In genomic region chr5:127386557-127386956, GRCh38 we compare ENCODE assay signal across 20 cellular contexts.
DNase-seq lines count a peak whose midpoint lies in the region; ATAC-seq and TF ChIP-seq lines count a peak whose summit lies in the region.
"Had no signal": no experiment of that assay in that cellular context is flagged by ENCODE, and none has a peak within 500 bp of the region (broad histone marks: within the 10 kb centered on the region; RNA-seq: fewer than 3 reads in every experiment).

No MANE protein-coding gene starts in this region.

- no peak overlapping the region for H3K4me3 ChIP-seq in GM23248
- H3K4me3 ChIP-seq in astrocyte of the cerebellum (ENCODE audit: low read depth, low read length): no peak overlapping the region
- H3K4me3 ChIP-seq: gastroesophageal sphincter, smooth muscle cell, thoracic aorta had no signal

- peaks cover 10% of the 10 kb centered on the region for H3F3A ChIP-seq in GM23248 (ENCODE audit: insufficient read depth)

- no peaks in the 10 kb centered on the region for H3K9me2 ChIP-seq in GM23248 (ENCODE audit: insufficient read depth)

- peak overlapping the region; percentile 16 for H3K4me2 ChIP-seq in GM23248 (ENCODE audit: unreplicated experiment)
- H3K4me2 ChIP-seq: smooth muscle cell had no signal

- DNase-seq in GM23248: peak; percentile 54
- peak; percentile 29 for DNase-seq in astrocyte of the cerebellum (ENCODE audit: low read depth)
- DNase-seq in fibroblast of peridontal ligament (ENCODE audit: extremely low read depth): peak; percentile 44
- DNase-seq in NCI-H524 (lab: John Stamatoyannopoulos, UW): no peak
- DNase-seq in activated CD4-positive, alpha-beta T cell treated with anti-CD3 and anti-CD28 coated beads for 1 hour: no peak
- DNase-seq: activated CD4-positive, alpha-beta memory T cell treated with anti-CD3 and anti-CD28 coated beads, Interleukin-2, amount 10 ng/mL, durations not matched to agents 7 days and 5 days; activated T-cell treated with anti-CD3 and anti-CD28 coated beads, Interleukin-2, amount 50 U/mL, for 24 hours; CD4-positive, CD25-positive, alpha-beta regulatory T cell; central memory CD4-positive, alpha-beta T cell; MM.1S; NCI-H187; NK-92 treated with Interleukin-12 subunit alpha and Interleukin-12 subunit beta, amount 100 ng/mL, for 24 hours; T-cell; WERI-Rb-1 had no signal

- no peak for ATAC-seq in HG03565 (IDR thresholded peaks at IDR 0.05; ENCODE audit: unreplicated experiment)
- ATAC-seq in HG02763 (IDR thresholded peaks at IDR 0.05; ENCODE audit: unreplicated experiment): no peak
- ATAC-seq: gastroesophageal sphincter, HCT116, T-cell had no signal

- H3K9me3 ChIP-seq in GM23248 (ENCODE audit: low read depth): no peaks in the 10 kb centered on the region
- H3K9me3 ChIP-seq: thoracic aorta had no signal

- WGBS in GM23248 (ENCODE audit: low coverage in 1 of 2, low lambda C conversion rate in 2 of 2, missing lambda C conversion rate in 2 of 2), 2 experiments: 13 to 15% methylated on average over 2 of the region's 2 CpGs

- no peak overlapping the region for H2AFZ ChIP-seq in GM23248

- H4K20me1 ChIP-seq in GM23248 (ENCODE audit: insufficient read depth): no peaks in the 10 kb centered on the region

- 0 out of 2 replicates have a peak, but pooled peaks cover 5% of the 10 kb centered on the region for H3K4me1 ChIP-seq in GM23248 (ENCODE audit: insufficient read depth)
- H3K4me1 ChIP-seq: gastroesophageal sphincter had no signal

- in situ Hi-C loops in GM23248 (cut with MboI) (no loop called here), astrocyte of the cerebellum (cut with HindIII; ENCODE audit: low sequenced_read_pairs) (no loop called here)

- H3K79me2 ChIP-seq in GM23248 (ENCODE audit: insufficient read depth): no peaks in the 10 kb centered on the region

- H3K27ac ChIP-seq in GM23248: no peak overlapping the region
- H3K27ac ChIP-seq: gastroesophageal sphincter, thoracic aorta, WERI-Rb-1 had no signal

- no peaks in the 10 kb centered on the region for H3K36me3 ChIP-seq in GM23248 (ENCODE audit: low read depth)
- H3K36me3 ChIP-seq: gastroesophageal sphincter, thoracic aorta, WERI-Rb-1 had no signal

- no peak for TF ChIP-seq CTCF in astrocyte of the cerebellum (IDR thresholded peaks at IDR 0.05; ENCODE audit: low read depth, low read length, missing control alignments)

- H3K27me3 ChIP-seq in GM23248 (replicated peaks; ENCODE audit: insufficient read depth): peaks cover 6% of the 10 kb centered on the region; the same call in 1 of the 2 replicates
- H3K27me3 ChIP-seq: gastroesophageal sphincter had no signal

- no peak overlapping the region for H3K9ac ChIP-seq in GM23248

Comparison
In these comparisons a context has a peak if more than half of its experiments do, and no peak if none do; other contexts are left out.
1. DNase-seq: peak in GM23248 (single experiment), astrocyte of the cerebellum (single experiment) and fibroblast of peridontal ligament (single experiment); none in NCI-H524 (0 of 2) and activated CD4-positive, alpha-beta T cell treated with anti-CD3 and anti-CD28 coated beads for 1 hour (single experiment).